30 cellular contexts compared by ENCODE assay signal in the genomic region with DNA sequence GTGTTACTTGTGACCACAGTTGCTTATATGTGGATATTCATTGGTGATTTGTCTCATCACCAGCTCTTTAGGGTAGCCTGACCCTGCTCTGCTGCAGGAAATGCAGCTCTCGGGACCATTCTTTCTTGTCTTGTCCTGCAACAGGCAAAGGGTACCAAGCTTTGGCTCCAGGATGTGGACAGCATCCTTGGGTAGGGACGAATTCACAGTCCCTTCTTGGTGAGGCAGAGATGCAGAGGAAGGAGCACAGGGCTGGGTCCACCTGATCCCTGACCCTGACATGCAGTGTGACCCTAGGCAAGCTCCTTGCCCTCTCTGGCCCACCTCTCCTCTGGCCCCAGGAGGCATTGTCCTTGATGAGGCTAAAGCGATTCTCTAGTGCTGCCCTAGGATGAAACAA. TPM values are rescaled to one million over a fixed set of nuclear protein-coding genes. Genes with fewer than 3 reads are reported as not detected.
DNase-seq lines count a peak whose midpoint lies in the region; ATAC-seq, FAIRE-seq and TF ChIP-seq lines count a peak whose summit lies in the region.
"Had no signal": no experiment of that assay in that cellular context is flagged by ENCODE, and none has a peak within 500 bp of the region (broad histone marks: within the 10 kb centered on the region; RNA-seq: fewer than 3 reads in every experiment).

No MANE protein-coding gene starts in this region.

- POLR2A ChIA-PET in OCI-LY7 (lab: Charles Lee), result no interaction called here

- FAIRE-seq in kidney (lab: Jason Lieb, UNC), result no peak

- H3K36me3 ChIP-seq in kidney (ENCODE audit: control insufficient read depth in 1 of 2, insufficient read depth in 2 of 2, low read length in 2 of 2), result no peaks in the 10 kb centered on the region
- no peaks in the 10 kb centered on the region for H3K36me3 ChIP-seq in psoas muscle (ENCODE audit: insufficient read depth in 1 of 2, low read depth in 1 of 2)
- no peaks in the 10 kb centered on the region for H3K36me3 ChIP-seq in aorta (ENCODE audit: control insufficient read depth in 1 of 2, insufficient read depth in 2 of 2, low read length in 1 of 2)
- no peaks in the 10 kb centered on the region for H3K36me3 ChIP-seq in OCI-LY7 (ENCODE audit: insufficient read depth, low read length)
- H3K36me3 ChIP-seq: right lobe of liver, SJCRH30, upper lobe of left lung, WERI-Rb-1 had no signal

- ATAC-seq in Right ventricle myocardium inferior (peak; percentile 3), left ventricle myocardium superior (no peak), psoas muscle (no peak), aorta (ENCODE audit: low FRiP score) (no peak)
- ATAC-seq: esophagus mucosa had no signal

- H3K4me2 ChIP-seq in OCI-LY7 (ENCODE audit: low read length), result no peak overlapping the region

- no peak overlapping the region for H3K9ac ChIP-seq in kidney (ENCODE audit: low read length in 2 of 2)

- CTCF ChIA-PET in OCI-LY7 (lab: Charles Lee; ENCODE audit: unreplicated experiment), result no interaction called here

- WGBS in psoas muscle, 3 donors, result 77 to 91% (median 79%) methylated on average over 3 of the region's 3 CpGs
- 15 to 25% methylated on average over 3 of the region's 3 CpGs for WGBS in aorta, 2 donors

- H2AFZ ChIP-seq in OCI-LY7 (ENCODE audit: low read length), result no peak overlapping the region

- no peaks in the 10 kb centered on the region for H4K20me1 ChIP-seq in OCI-LY7 (ENCODE audit: insufficient read depth, low read length)

- TF ChIP-seq CTCF in kidney (IDR thresholded peaks at IDR 0.05; ENCODE audit: borderline replicate concordance, extremely low read depth, insufficient read depth) (no peak), psoas muscle (IDR thresholded peaks at IDR 0.05) (no peak), OCI-LY7 (conservative IDR thresholded peaks at IDR 0.05; ENCODE audit: low read length) (no peak)

- BruUV-seq in OCI-LY7 (replicated peaks; lab: Mats Ljungman, UMichigan), result no TSS peak

- H3K27ac ChIP-seq in kidney (ENCODE audit: low read depth in 2 of 2, low read length in 2 of 2), result no peak overlapping the region
- peak overlapping the region; percentile 46 for H3K27ac ChIP-seq in psoas muscle
- H3K27ac ChIP-seq in aorta (ENCODE audit: low read depth in 1 of 2, low read length in 2 of 2), result peak overlapping the region; percentile 74 to 85
- no peak overlapping the region for H3K27ac ChIP-seq in OCI-LY7 (ENCODE audit: low read depth, low read length, poor library complexity, severe bottlenecking)
- H3K27ac ChIP-seq: 22Rv1, C4-2B, right lobe of liver, SJCRH30, WERI-Rb-1 had no signal

- intact Hi-C loops in Right ventricle myocardium inferior (cut with DNase I), result no loop called here
- intact Hi-C loops in left ventricle myocardium superior (cut with micrococcal nuclease), result no loop called here
- intact Hi-C loops in kidney (cut with DNase I), result no loop called here
- intact Hi-C loops in psoas muscle (cut with DNase I), result no loop called here
- intact Hi-C loops in aorta (cut with DNase I), result loop anchor here in 1 of 2 donors (5.0 kb wide), 1 partner anchor 39 kb away; the partner anchor contains the start of gene SYNPO
- intact Hi-C loops in OCI-LY7 (cut with micrococcal nuclease; ENCODE audit: unreplicated experiment), result no loop called here

- H3K9me2 ChIP-seq in OCI-LY7 (ENCODE audit: insufficient read depth, low read length), result no peaks in the 10 kb centered on the region

- H3K79me2 ChIP-seq in OCI-LY7 (ENCODE audit: insufficient read depth, low read depth, low read length), result no peaks in the 10 kb centered on the region

- H3K9me3 ChIP-seq in kidney (ENCODE audit: control insufficient read depth in 1 of 2, low read length in 2 of 2), result no peaks in the 10 kb centered on the region
- no peaks in the 10 kb centered on the region for H3K9me3 ChIP-seq in psoas muscle
- no peaks in the 10 kb centered on the region for H3K9me3 ChIP-seq in aorta (ENCODE audit: control insufficient read depth, low read length)
- H3K9me3 ChIP-seq in OCI-LY7 (ENCODE audit: low read length), result no peaks in the 10 kb centered on the region
- H3K9me3 ChIP-seq: Caco-2, right lobe of liver, SJCRH30, upper lobe of left lung had no signal

- no peak for DNase-seq in Right ventricle myocardium inferior (ENCODE audit: missing footprints)
- no peak for DNase-seq in left ventricle myocardium superior
- peak; percentile 22 for DNase-seq in kidney
- peak in 1 of 2 donors; percentile 30 for DNase-seq in psoas muscle
- DNase-seq in aorta, result peak; percentile 17 to 31
- DNase-seq in OCI-LY7 (ENCODE audit: low spot score), result no peak
- DNase-seq in GM03348 (ENCODE audit: low spot score), result no peak
- DNase-seq in NCI-H1105 treated with DMSO at 0.1 percent for 48 hours (lab: John Stamatoyannopoulos, UW), result no peak
- DNase-seq: activated CD4-positive, alpha-beta T cell treated with anti-CD3 and anti-CD28 coated beads, Interleukin-2, amount 10 ng/mL, durations not matched to agents 24 days and 14 days; activated CD8-positive, alpha-beta memory T cell treated with anti-CD3 and anti-CD28 coated beads for 24 hours; activated naive CD4-positive, alpha-beta T cell treated with anti-CD3 and anti-CD28 coated beads, Interleukin-2, amount 50 U/mL, for 16 hours; activated T-cell treated with anti-CD3 and anti-CD28 coated beads for 4 hours; amniotic stem cell; Caco-2; DMS53; mammary epithelial cell; NCI-H2107; NCI-H345; NCI-H774; SJCRH30; stimulated activated CD4-positive, alpha-beta T cell treated with anti-CD3 and anti-CD28 coated beads, Interleukin-4, amount 100 ng/mL, for 4 hours; T1000; upper lobe of left lung; WERI-Rb-1 had no signal

- H3K4me3 ChIP-seq in kidney (ENCODE audit: low read length in 2 of 2), result no peak overlapping the region
- no peak overlapping the region for H3K4me3 ChIP-seq in psoas muscle
- no peak overlapping the region for H3K4me3 ChIP-seq in aorta (ENCODE audit: low read length in 2 of 2)
- no peak overlapping the region for H3K4me3 ChIP-seq in OCI-LY7 (ENCODE audit: low read depth, low read length, poor library complexity, severe bottlenecking)
- H3K4me3 ChIP-seq: right lobe of liver, SJCRH30, upper lobe of left lung had no signal

- H3K27me3 ChIP-seq in psoas muscle (ENCODE audit: insufficient read depth in 3 of 3, low read length in 2 of 3) (no peaks in the 10 kb centered on the region), aorta (ENCODE audit: control insufficient read depth in 1 of 2, insufficient read depth in 2 of 2, low read length in 1 of 2) (no peaks in the 10 kb centered on the region)
- H3K27me3 ChIP-seq: right lobe of liver, SJCRH30, upper lobe of left lung had no signal

- H3K4me1 ChIP-seq in kidney (ENCODE audit: control insufficient read depth in 1 of 2, insufficient read depth in 1 of 2, low read depth in 1 of 2, low read length in 2 of 2), result peaks cover 3 to 9% of the 10 kb centered on the region in 2 donors
- peaks cover 48% of the 10 kb centered on the region for H3K4me1 ChIP-seq in psoas muscle
- H3K4me1 ChIP-seq in aorta (ENCODE audit: control insufficient read depth in 1 of 2, insufficient read depth in 2 of 2, low read length in 2 of 2), result peaks cover 0 to 4% of the 10 kb centered on the region in 2 donors
- no peaks in the 10 kb centered on the region for H3K4me1 ChIP-seq in OCI-LY7 (ENCODE audit: insufficient read depth, low read length, poor library complexity, severe bottlenecking)

RNA-seq across cellular contexts. Expression of gene SYNPO, which starts 37.0 kb away (rescaled TPM):
- total RNA-seq in Right ventricle myocardium inferior (587 TPM), left ventricle myocardium superior (675 TPM), kidney (87.6 TPM), psoas muscle (100 to 1,000 TPM; 447 to 745 (median 673) TPM), aorta (100 to 1,000 TPM; 327 to 478 TPM), OCI-LY7 (2022) (0.08 and 0.15 TPM in 2 replicates)
- polyA plus RNA-seq in kidney (ENCODE audit: insufficient read depth, low read depth, low replicate concordance) (46.3 TPM), psoas muscle (100 to 1,000 TPM; 136 to 855 (median 503) TPM), aorta (100 to 1,000 TPM; 228 to 486 TPM)
- not detected in 2 replicates for total RNA-seq in OCI-LY7 (2014; rRNA removed; shearing (Covaris generic))
- total RNA-seq: activated CD4-positive, alpha-beta T cell treated with anti-CD3 and anti-CD28 coated beads, Interleukin-2, amount 10 ng/mL, durations not matched to agents 24 days and 14 days had no signal
- polyA plus RNA-seq: neural cell had no signal

RNA-seq across cellular contexts. Expression of gene MYOZ3, which starts 57.6 kb away (rescaled TPM):
- total RNA-seq in Right ventricle myocardium inferior (5.5 TPM), left ventricle myocardium superior (3.2 TPM), kidney (0.66 TPM), psoas muscle (100 to 1,000 TPM in 1 of 4 donors, 10 to 100 TPM in 3; 29.7 to 110 (median 31.7) TPM), aorta (10 to 100 TPM in 1 of 2 donors, 1 to 10 TPM in 1; 2.5 to 14.1 TPM), OCI-LY7 (2022) (not detected in 2 replicates)
- polyA plus RNA-seq in kidney (ENCODE audit: insufficient read depth, low read depth, low replicate concordance) (1.3 TPM), psoas muscle (10 to 100 TPM in 2 of 3 donors, 1 to 10 TPM in 1; 3.0 to 14.5 (median 14.5) TPM), aorta (1 to 10 TPM; 2.0 to 2.8 TPM)
- not detected in 2 replicates for total RNA-seq in OCI-LY7 (2014; rRNA removed; shearing (Covaris generic))
- total RNA-seq: Caco-2, esophagus mucosa, HT-29, mammary epithelial cell had no signal
- polyA plus RNA-seq: mammary epithelial cell, neural cell had no signal

Comparison
In these comparisons a context has a peak if more than half of its experiments do, and no peak if none do; other contexts are left out.
1. DNase-seq: peak in kidney (single experiment) and aorta (2 of 2); none in Right ventricle myocardium inferior (single experiment), left ventricle myocardium superior (single experiment), OCI-LY7 (single experiment), GM03348 (single experiment) and NCI-H1105 treated with DMSO at 0.1 percent for 48 hours (single experiment).
2. H3K27ac ChIP-seq: peak in psoas muscle (single experiment) and aorta (2 of 2); none in kidney (0 of 2) and OCI-LY7 (single experiment).
3. RNA of gene SYNPO, which starts 37.0 kb away (total RNA-seq): 447 to 745 TPM in psoas muscle, 675 TPM in left ventricle myocardium superior (single experiment), 587 TPM in Right ventricle myocardium inferior (single experiment), 327 to 478 TPM in aorta and 87.6 TPM in kidney (single experiment); 0.08 to 0.15 TPM in OCI-LY7; every median in the first group is over 10 times any median in the second.